ENCODE assay signal across 8 cellular contexts in genomic region chr2:12416600-12416999, GRCh38.
A peak's percentile ranks its signal among the peaks of the same experiment; 100 is the strongest.
DNase-seq lines count a peak whose midpoint lies in the region; ATAC-seq and TF ChIP-seq lines count a peak whose summit lies in the region.

No MANE protein-coding gene starts in this region.

- intact Hi-C loops in Right ventricle myocardium inferior (cut with DNase I) = loop anchor here (1.0 to 10.0 kb wide), 2 partner anchors 300 to 518 kb away; partner anchors contain the start of gene TRIB2
- intact Hi-C loops in cardiac septum (cut with DNase I) = loop anchor here (2.0 to 10.0 kb wide), 2 partner anchors 300 to 588 kb away; partner anchors contain the start of gene TRIB2

- TF ChIP-seq CTCF in epithelial cell of esophagus (IDR thresholded peaks at IDR 0.05; ENCODE audit: insufficient read depth, low read depth, low read length, missing control alignments) = peak; percentile 35

- in situ Hi-C loops in G401 (cut with HindIII; ENCODE audit: low sequenced_read_pairs) = no loop called here

- peak; percentile 72 for DNase-seq in Right ventricle myocardium inferior (ENCODE audit: missing footprints)
- DNase-seq in cardiac septum (ENCODE audit: low spot score) = no peak
- DNase-seq in activated CD4-positive, alpha-beta T cell treated with anti-CD3 and anti-CD28 coated beads, Interleukin-2, amount 50 U/mL, for 24 hours (ENCODE audit: low read depth in 1 of 2, low spot score in 1 of 2) = peak; percentile 21 to 29
- peak; percentile 35 for DNase-seq in epithelial cell of esophagus (ENCODE audit: low read depth)
- DNase-seq in putamen (ENCODE audit: low spot score) = peak; percentile 12
- no peak for DNase-seq in GM19238 (ENCODE audit: insufficient read length, low spot score)
- no peak for DNase-seq in G401 (ENCODE audit: low spot score)
- no peak for DNase-seq in COLO829 (ENCODE audit: low spot score)

- H3K4me3 ChIP-seq in epithelial cell of esophagus (ENCODE audit: low read length) = no peak overlapping the region

- peak; percentile 45 for ATAC-seq in Right ventricle myocardium inferior

Comparison
In these comparisons a context has a peak if more than half of its experiments do, and no peak if none do; other contexts are left out.
1. DNase-seq: peak in Right ventricle myocardium inferior (single experiment), activated CD4-positive, alpha-beta T cell treated with anti-CD3 and anti-CD28 coated beads, Interleukin-2, amount 50 U/mL, for 24 hours (2 of 2), epithelial cell of esophagus (single experiment) and putamen (single experiment); none in cardiac septum (single experiment), GM19238 (single experiment), G401 (single experiment) and COLO829 (single experiment).